21 cellular contexts compared by ENCODE assay signal in genomic region chr9:92657296-92658094, GRCh38. TPM values are rescaled to one million over a fixed set of nuclear protein-coding genes. Genes with fewer than 3 reads are reported as not detected.
A peak's percentile ranks its signal among the peaks of the same experiment; 100 is the strongest.
DNase-seq lines count a peak whose midpoint lies in the region; ATAC-seq, FAIRE-seq and TF ChIP-seq lines count a peak whose summit lies in the region.
"Had no signal": no experiment of that assay in that cellular context is flagged by ENCODE, and none has a peak within 500 bp of the region (broad histone marks: within the 10 kb centered on the region; RNA-seq: fewer than 3 reads in every experiment).

No MANE protein-coding gene starts in this region.

- H3K4me1 ChIP-seq in keratinocyte (ENCODE audit: control insufficient read depth, extremely low read depth, insufficient read depth, low read length): peaks cover 36% of the 10 kb centered on the region
- no peaks in the 10 kb centered on the region for H3K4me1 ChIP-seq in aorta (ENCODE audit: control insufficient read depth in 1 of 2, insufficient read depth in 2 of 2, low read length in 2 of 2)
- no peaks in the 10 kb centered on the region for H3K4me1 ChIP-seq in BE2C
- H3K4me1 ChIP-seq: Peyer's patch had no signal

- WGBS in aorta, 2 donors: 92% methylated on average over 15 to 17 of the region's 17 CpGs

- FAIRE-seq in keratinocyte (lab: Jason Lieb, UNC): no peak
- FAIRE-seq: endometrium, frontal cortex had no signal

- intact Hi-C loops in aorta (cut with DNase I): no loop called here

- peak; percentile 55 for ATAC-seq in stimulated activated naive CD8-positive, alpha-beta T cell treated with anti-CD3 and anti-CD28 coated beads, Interleukin-15, Interleukin-2, amounts not matched to agents 100 U/mL and 50 U/mL, for 24 hours
- no peak for ATAC-seq in stimulated activated naive CD8-positive, alpha-beta T cell treated with anti-CD3 and anti-CD28 coated beads, Interleukin-15, amount 100 ng/mL, for 72 hours
- ATAC-seq in WTC11 (peak; percentile 74), aorta (ENCODE audit: low FRiP score) (no peak), GM21367 (IDR thresholded peaks at IDR 0.05; ENCODE audit: unreplicated experiment) (no peak), GM18861 (IDR thresholded peaks at IDR 0.05; ENCODE audit: unreplicated experiment) (no peak)
- ATAC-seq: left ventricle myocardium superior had no signal

- H3K79me2 ChIP-seq in keratinocyte (ENCODE audit: control insufficient read depth, insufficient read depth, low read length): peaks cover 61% of the 10 kb centered on the region

- H3K9me1 ChIP-seq in keratinocyte (ENCODE audit: control insufficient read depth, extremely low read depth, insufficient read depth, low read length): no peaks in the 10 kb centered on the region

- H3K36me3 Mint-ChIP-seq in WTC11: peaks cover 8% of the 10 kb centered on the region; the same call in 1 of the 2 replicates

- H3K4me1 Mint-ChIP-seq in stimulated activated naive CD8-positive, alpha-beta T cell treated with anti-CD3 and anti-CD28 coated beads, Interleukin-15, amount 100 ng/mL, for 72 hours: peaks cover 30% of the 10 kb centered on the region
- H3K4me1 Mint-ChIP-seq in WTC11: peaks cover 13% of the 10 kb centered on the region

- peaks cover 14 to 35% of the 10 kb centered on the region in 2 experiments for H3K36me3 ChIP-seq in keratinocyte (ENCODE audit: control insufficient read depth in 2 of 2, extremely low read depth in 1 of 2, insufficient read depth in 2 of 2, low read length in 2 of 2)
- no peaks in the 10 kb centered on the region for H3K36me3 ChIP-seq in aorta (ENCODE audit: control insufficient read depth in 1 of 2, insufficient read depth in 2 of 2, low read length in 1 of 2)
- peaks cover 26% of the 10 kb centered on the region for H3K36me3 ChIP-seq in BE2C

- no peak overlapping the region for H3K9ac ChIP-seq in keratinocyte (ENCODE audit: control insufficient read depth, extremely low read depth, insufficient read depth, low read length)

- H3K27me3 Mint-ChIP-seq in stimulated activated naive CD8-positive, alpha-beta T cell treated with anti-CD3 and anti-CD28 coated beads, Interleukin-15, amount 100 ng/mL, for 72 hours: no peaks in the 10 kb centered on the region
- H3K27me3 Mint-ChIP-seq in WTC11 (ENCODE audit: low read depth): no peaks in the 10 kb centered on the region

- H3K27ac Mint-ChIP-seq in stimulated activated naive CD8-positive, alpha-beta T cell treated with anti-CD3 and anti-CD28 coated beads, Interleukin-15, amount 100 ng/mL, for 72 hours: peak overlapping the region in 1 of 2 donors; percentile 16
- H3K27ac Mint-ChIP-seq in WTC11: no peak overlapping the region; the same call in 1 of the 2 replicates
- H3K27ac Mint-ChIP-seq: activated T-helper 1 cell treated with anti-CD3 and anti-CD28 coated beads, Interleukin-12 subunit alpha, Interleukin-12 subunit beta, Interleukin-2, Interleukin-4 antibody, amounts not matched to agents 30 ng/mL and 10 ng/mL and 1 ng/mL, durations not matched to agents 14 hours and 24 hours and 36 hours had no signal

- DNase-seq in stimulated activated naive CD8-positive, alpha-beta T cell treated with anti-CD3 and anti-CD28 coated beads, Interleukin-15, Interleukin-2, amounts not matched to agents 100 U/mL and 50 U/mL, for 24 hours: no peak
- no peak for DNase-seq in stimulated activated naive CD8-positive, alpha-beta T cell treated with anti-CD3 and anti-CD28 coated beads, Interleukin-15, amount 100 ng/mL, for 72 hours
- DNase-seq in WTC11 (ENCODE audit: low spot score) (peak; percentile 26), keratinocyte (ENCODE audit: low read depth, low spot score) (no peak), aorta (peak; percentile 22 to 41), BE2C (no peak)
- DNase-seq: activated CD8-positive, alpha-beta memory T cell treated with anti-CD3 and anti-CD28 coated beads for 24 hours; adrenal gland; Karpas-422; left ventricle myocardium superior; NCI-H1436 treated with DMSO at 0.1 percent for 48 hours; Peyer's patch; sigmoid colon; stimulated activated CD4-positive, alpha-beta T cell treated with anti-CD3 and anti-CD28 coated beads, Interleukin-4, amount 100 ng/mL, for 4 hours; stimulated activated CD8-positive, alpha-beta memory T cell treated with anti-CD3 and anti-CD28 coated beads, Interleukin-4, amount 100 ng/mL, for 48 hours had no signal

- no peak overlapping the region for H3K4me3 ChIP-seq in keratinocyte (ENCODE audit: control insufficient read depth in 2 of 3, extremely low read depth in 1 of 3, insufficient read depth in 2 of 3, low read depth in 1 of 3, low read length in 3 of 3)
- no peak overlapping the region for H3K4me3 ChIP-seq in aorta (ENCODE audit: low read length in 2 of 2)
- H3K4me3 ChIP-seq in BE2C (ENCODE audit: low read depth, low read length): no peak overlapping the region
- H3K4me3 ChIP-seq: adrenal gland, Peyer's patch, sigmoid colon had no signal

- POLR2A ChIA-PET in WTC11 (lab: Charles Lee): no interaction called here

- no peaks in the 10 kb centered on the region for H3K9me3 Mint-ChIP-seq in stimulated activated naive CD8-positive, alpha-beta T cell treated with anti-CD3 and anti-CD28 coated beads, Interleukin-15, amount 100 ng/mL, for 72 hours
- no peaks in the 10 kb centered on the region for H3K9me3 Mint-ChIP-seq in WTC11
- H3K9me3 Mint-ChIP-seq: activated T-helper 1 cell treated with anti-CD3 and anti-CD28 coated beads, Interleukin-12 subunit alpha, Interleukin-12 subunit beta, Interleukin-2, Interleukin-4 antibody, amounts not matched to agents 30 ng/mL and 10 ng/mL and 1 ng/mL, durations not matched to agents 14 hours and 24 hours and 36 hours had no signal

- H3K9me3 ChIP-seq in keratinocyte (ENCODE audit: control insufficient read depth, low read depth, low read length) (no peaks in the 10 kb centered on the region), aorta (ENCODE audit: control insufficient read depth, low read length) (no peaks in the 10 kb centered on the region), BE2C (no peaks in the 10 kb centered on the region)
- H3K9me3 ChIP-seq: adrenal gland, Peyer's patch, sigmoid colon had no signal

- H3K27ac ChIP-seq in keratinocyte (ENCODE audit: control insufficient read depth, insufficient read depth, low read length): no peak overlapping the region
- no peak overlapping the region for H3K27ac ChIP-seq in aorta (ENCODE audit: low read depth in 1 of 2, low read length in 2 of 2)
- H3K27ac ChIP-seq: adrenal gland, Peyer's patch, sigmoid colon, VCaP had no signal

- H4K20me1 ChIP-seq in keratinocyte (ENCODE audit: control insufficient read depth, extremely low read depth, insufficient read depth, low read length): peaks cover 2% of the 10 kb centered on the region

- TF ChIP-seq CTCF in WTC11 (IDR thresholded peaks at IDR 0.05): no peak
- TF ChIP-seq CTCF in keratinocyte (optimal IDR thresholded peaks at IDR 0.05 in 1 of 3, IDR thresholded peaks at IDR 0.05 in 1 of 3, conservative IDR thresholded peaks at IDR 0.05 in 1 of 3; ENCODE audit: extremely low read depth in 1 of 3, insufficient read depth in 2 of 3, low read length in 3 of 3): peak in 2 of 3 experiments; percentile 8 to 26
- no peak for TF ChIP-seq CTCF in BE2C (IDR thresholded peaks at IDR 0.05; ENCODE audit: low read depth, low read length)

- no peak overlapping the region for H3K4me2 ChIP-seq in keratinocyte (ENCODE audit: control insufficient read depth, extremely low read depth, insufficient read depth, low read depth, low read length)

- CTCF ChIA-PET in WTC11 (lab: Charles Lee): interaction anchor here (0.7 to 1.0 kb wide), 5 partner anchors 9 to 134 kb away, joined by 3 to 7 read pairs (median 4); partner anchors contain the start of gene IPPK

- no peak overlapping the region for H3K4me3 Mint-ChIP-seq in stimulated activated naive CD8-positive, alpha-beta T cell treated with anti-CD3 and anti-CD28 coated beads, Interleukin-15, amount 100 ng/mL, for 72 hours
- H3K4me3 Mint-ChIP-seq in WTC11: no peak overlapping the region
- H3K4me3 Mint-ChIP-seq: activated T-helper 1 cell treated with anti-CD3 and anti-CD28 coated beads, Interleukin-12 subunit alpha, Interleukin-12 subunit beta, Interleukin-2, Interleukin-4 antibody, amounts not matched to agents 30 ng/mL and 10 ng/mL and 1 ng/mL, durations not matched to agents 14 hours and 24 hours and 36 hours had no signal

- dilution Hi-C loops in keratinocyte (cut with MboI; ENCODE audit: extremely low pct_ligation_motif_present, low sequenced_read_pairs): no loop called here

- H2AFZ ChIP-seq in keratinocyte (ENCODE audit: control insufficient read depth, low read length): no peak overlapping the region

- H3K27me3 ChIP-seq in keratinocyte (ENCODE audit: control insufficient read depth, extremely low read depth, insufficient read depth, low read length) (no peaks in the 10 kb centered on the region), aorta (ENCODE audit: control insufficient read depth in 1 of 2, insufficient read depth in 2 of 2, low read length in 1 of 2) (no peaks in the 10 kb centered on the region), BE2C (no peaks in the 10 kb centered on the region)
- H3K27me3 ChIP-seq: adrenal gland, Peyer's patch, sigmoid colon had no signal

TF ChIP-seq in WTC11, 78 proteins besides CTCF, POLR2A, EP300 and RAD21 (continues in another document):
- TF ChIP-seq USF1 (CRISPR knock-in tag; IDR thresholded peaks at IDR 0.05): no peak

RNA-seq across cellular contexts. Expression of gene IPPK, which starts 12.4 kb away (rescaled TPM):
- total RNA-seq in WTC11 (2021) (8.1 to 9.4 TPM (median 8.6 TPM) in 3 replicates), aorta (10 to 100 TPM in 1 of 2 donors, 1 to 10 TPM in 1; 7.6 to 12.1 TPM)
- polyA plus RNA-seq in keratinocyte (27.5 to 34.9 TPM (median 32.4 TPM) in 3 replicates), aorta (1 to 10 TPM; 2.5 to 6.0 TPM)
- 44.5 TPM for polyA plus RNA-seq in keratinocyte (2011; ENCODE audit: low read depth)
- 28.0 and 37.9 TPM in 2 replicates for polyA plus RNA-seq in keratinocyte (2011; cell fraction: cytosol; rRNA removed)
- polyA plus RNA-seq in keratinocyte (2011; cell fraction: nucleus; rRNA removed): 68.1 and 79.2 TPM in 2 replicates
- 12.7 and 34.4 TPM in 2 replicates for polyA plus RNA-seq in keratinocyte (2012; ENCODE audit: low replicate concordance)
- 49.3 to 86.7 TPM (median 68.7 TPM) in 3 replicates for polyA minus RNA-seq in keratinocyte
- 26.9 TPM for polyA minus RNA-seq in keratinocyte (2011; cell fraction: cytosol; rRNA and poly(A)+ RNA removed)
- 26.9 and 42.7 TPM in 2 replicates for polyA minus RNA-seq in keratinocyte (2011; cell fraction: nucleus; rRNA and poly(A)+ RNA removed)
- polyA plus RNA-seq in BE2C (2012; ENCODE audit: insufficient read depth, insufficient read length, low read depth): 17.6 TPM

Comparison
In these comparisons a context has a peak if more than half of its experiments do, and no peak if none do; other contexts are left out.
1. ATAC-seq: peak in stimulated activated naive CD8-positive, alpha-beta T cell treated with anti-CD3 and anti-CD28 coated beads, Interleukin-15, Interleukin-2, amounts not matched to agents 100 U/mL and 50 U/mL, for 24 hours (single experiment) and WTC11 (single experiment); none in stimulated activated naive CD8-positive, alpha-beta T cell treated with anti-CD3 and anti-CD28 coated beads, Interleukin-15, amount 100 ng/mL, for 72 hours (single experiment), aorta (single experiment), GM21367 (single experiment) and GM18861 (single experiment).
2. DNase-seq: peak in WTC11 (single experiment) and aorta (2 of 2); none in stimulated activated naive CD8-positive, alpha-beta T cell treated with anti-CD3 and anti-CD28 coated beads, Interleukin-15, Interleukin-2, amounts not matched to agents 100 U/mL and 50 U/mL, for 24 hours (single experiment), stimulated activated naive CD8-positive, alpha-beta T cell treated with anti-CD3 and anti-CD28 coated beads, Interleukin-15, amount 100 ng/mL, for 72 hours (0 of 2), keratinocyte (single experiment) and BE2C (single experiment).
3. CTCF ChIP-seq: peak in keratinocyte (2 of 3); none in WTC11 (single experiment) and BE2C (single experiment).